In genomic region chr17:8283356-8283755, GRCh38 we compare ENCODE assay signal across 22 cellular contexts. TPM values are rescaled to one million over a fixed set of nuclear protein-coding genes. Genes with fewer than 3 reads are reported as not detected.
DNase-seq lines count a peak whose midpoint lies in the region; ATAC-seq lines count a peak whose summit lies in the region.
"Had no signal": no experiment of that assay in that cellular context is flagged by ENCODE, and none has a peak within 500 bp of the region (broad histone marks: within the 10 kb centered on the region; RNA-seq: fewer than 3 reads in every experiment).

No MANE protein-coding gene starts in this region.

- no peak for DNase-seq in activated naive CD8-positive, alpha-beta T cell treated with anti-CD3 and anti-CD28 coated beads, Interleukin-2, amount 50 U/mL, for 24 hours
- no peak for DNase-seq in activated naive CD8-positive, alpha-beta T cell treated with anti-CD3 and anti-CD28 coated beads for 36 hours
- peak; percentile 78 for DNase-seq in NCI-H82 (lab: John Stamatoyannopoulos, UW)
- DNase-seq in central memory CD8-positive, alpha-beta T cell (ENCODE audit: low spot score in 2 of 2) = no peak
- no peak for DNase-seq in naive thymus-derived CD8-positive, alpha-beta T cell
- DNase-seq in HuH-7 (ENCODE audit: low spot score) = no peak
- no peak for DNase-seq in posterior cingulate gyrus
- DNase-seq: DMS79 treated with DMSO at 0.1 percent for 48 hours; Kasumi-1; MM.1S; NCI-H1092; NCI-H146; NCI-H2081; NCI-H2171 treated with DMSO at 0.1 percent for 48 hours; NCI-H446; NCI-H526 treated with DMSO at 0.1 percent for 48 hours; NK-92 treated with Interleukin-12 subunit alpha and Interleukin-12 subunit beta, amount 100 ng/mL, for 24 hours; Right ventricle myocardium superior had no signal

- peaks cover 14% of the 10 kb centered on the region for H3K4me1 Mint-ChIP-seq in activated naive CD8-positive, alpha-beta T cell treated with anti-CD3 and anti-CD28 coated beads, Interleukin-2, amount 50 U/mL, for 24 hours
- H3K4me1 Mint-ChIP-seq in activated naive CD8-positive, alpha-beta T cell treated with anti-CD3 and anti-CD28 coated beads for 36 hours = peaks cover 6% of the 10 kb centered on the region
- peaks cover 26% of the 10 kb centered on the region for H3K4me1 Mint-ChIP-seq in central memory CD8-positive, alpha-beta T cell
- peaks cover 6 to 28% (median 9%) of the 10 kb centered on the region in 4 donors for H3K4me1 Mint-ChIP-seq in naive thymus-derived CD8-positive, alpha-beta T cell

- H3K27me3 Mint-ChIP-seq in activated naive CD8-positive, alpha-beta T cell treated with anti-CD3 and anti-CD28 coated beads, Interleukin-2, amount 50 U/mL, for 24 hours = no peaks in the 10 kb centered on the region
- H3K27me3 Mint-ChIP-seq in activated naive CD8-positive, alpha-beta T cell treated with anti-CD3 and anti-CD28 coated beads for 36 hours = no peaks in the 10 kb centered on the region
- H3K27me3 Mint-ChIP-seq in central memory CD8-positive, alpha-beta T cell = no peaks in the 10 kb centered on the region
- H3K27me3 Mint-ChIP-seq in naive thymus-derived CD8-positive, alpha-beta T cell = no peaks in the 10 kb centered on the region

- no peaks in the 10 kb centered on the region for H3K9me3 Mint-ChIP-seq in activated naive CD8-positive, alpha-beta T cell treated with anti-CD3 and anti-CD28 coated beads, Interleukin-2, amount 50 U/mL, for 24 hours
- no peaks in the 10 kb centered on the region for H3K9me3 Mint-ChIP-seq in activated naive CD8-positive, alpha-beta T cell treated with anti-CD3 and anti-CD28 coated beads for 36 hours
- H3K9me3 Mint-ChIP-seq in central memory CD8-positive, alpha-beta T cell = no peaks in the 10 kb centered on the region
- no peaks in the 10 kb centered on the region for H3K9me3 Mint-ChIP-seq in naive thymus-derived CD8-positive, alpha-beta T cell

- POLR2A ChIA-PET in naive thymus-derived CD8-positive, alpha-beta T cell (lab: Charles Lee) = interaction anchor here (0.6 to 1.1 kb wide), 5 partner anchors 10 to 229 kb away, joined by 3 to 4 read pairs (median 3); partner anchors contain the start of gene BORCS6

- peak overlapping the region; percentile 27 for H3K27ac Mint-ChIP-seq in activated naive CD8-positive, alpha-beta T cell treated with anti-CD3 and anti-CD28 coated beads, Interleukin-2, amount 50 U/mL, for 24 hours
- no peak overlapping the region for H3K27ac Mint-ChIP-seq in activated naive CD8-positive, alpha-beta T cell treated with anti-CD3 and anti-CD28 coated beads for 36 hours
- peak overlapping the region; percentile 53 for H3K27ac Mint-ChIP-seq in central memory CD8-positive, alpha-beta T cell (ENCODE audit: low read depth)
- peak overlapping the region in 1 of 10 donors; percentile 31 for H3K27ac Mint-ChIP-seq in naive thymus-derived CD8-positive, alpha-beta T cell

- no peak for ATAC-seq in activated naive CD8-positive, alpha-beta T cell treated with anti-CD3 and anti-CD28 coated beads, Interleukin-2, amount 50 U/mL, for 24 hours
- no peak for ATAC-seq in central memory CD8-positive, alpha-beta T cell (replicated peaks; ENCODE audit: extremely low read depth, poor library complexity, severe bottlenecking)
- no peak for ATAC-seq in naive thymus-derived CD8-positive, alpha-beta T cell
- ATAC-seq in HG02938 (IDR thresholded peaks at IDR 0.05; ENCODE audit: unreplicated experiment) = no peak

- no peak overlapping the region for H3K4me3 Mint-ChIP-seq in activated naive CD8-positive, alpha-beta T cell treated with anti-CD3 and anti-CD28 coated beads, Interleukin-2, amount 50 U/mL, for 24 hours
- no peak overlapping the region for H3K4me3 Mint-ChIP-seq in activated naive CD8-positive, alpha-beta T cell treated with anti-CD3 and anti-CD28 coated beads for 36 hours
- H3K4me3 Mint-ChIP-seq in central memory CD8-positive, alpha-beta T cell = no peak overlapping the region
- H3K4me3 Mint-ChIP-seq in naive thymus-derived CD8-positive, alpha-beta T cell = no peak overlapping the region

- no peaks in the 10 kb centered on the region for H3K36me3 Mint-ChIP-seq in activated naive CD8-positive, alpha-beta T cell treated with anti-CD3 and anti-CD28 coated beads, Interleukin-2, amount 50 U/mL, for 24 hours (ENCODE audit: low read depth)
- no peaks in the 10 kb centered on the region for H3K36me3 Mint-ChIP-seq in activated naive CD8-positive, alpha-beta T cell treated with anti-CD3 and anti-CD28 coated beads for 36 hours
- peaks cover 2% of the 10 kb centered on the region for H3K36me3 Mint-ChIP-seq in central memory CD8-positive, alpha-beta T cell (ENCODE audit: insufficient read depth)
- H3K36me3 Mint-ChIP-seq in naive thymus-derived CD8-positive, alpha-beta T cell = no peaks in the 10 kb centered on the region

- intact Hi-C loops in posterior cingulate gyrus (cut with DNase I) = no loop called here

RNA-seq across cellular contexts. Expression of gene RANGRF, which starts 5.1 kb away (rescaled TPM):
- total RNA-seq in activated naive CD8-positive, alpha-beta T cell treated with anti-CD3 and anti-CD28 coated beads for 36 hours = 10 to 100 TPM; 55.1 to 55.3 TPM
- total RNA-seq in naive thymus-derived CD8-positive, alpha-beta T cell = 10 to 100 TPM; 41.7 to 41.9 TPM
- 10 to 100 TPM; 67.2 to 79.6 (median 78.7) TPM for polyA plus RNA-seq in naive thymus-derived CD8-positive, alpha-beta T cell

RNA-seq across cellular contexts. Expression of gene SLC25A35, which starts 11.8 kb away (rescaled TPM):
- 1 to 10 TPM; 1.4 to 2.1 TPM for total RNA-seq in activated naive CD8-positive, alpha-beta T cell treated with anti-CD3 and anti-CD28 coated beads for 36 hours
- total RNA-seq in naive thymus-derived CD8-positive, alpha-beta T cell = 1 to 10 TPM; 6.5 to 6.7 TPM
- 1 to 10 TPM in 1 of 3 donors, under 1 TPM in 2; 0.60 to 3.1 (median 0.79) TPM for polyA plus RNA-seq in naive thymus-derived CD8-positive, alpha-beta T cell

RNA-seq across cellular contexts. Expression of gene ARHGEF15, which starts 26.7 kb away (rescaled TPM):
- not detected for total RNA-seq in activated naive CD8-positive, alpha-beta T cell treated with anti-CD3 and anti-CD28 coated beads for 36 hours
- not detected for total RNA-seq in naive thymus-derived CD8-positive, alpha-beta T cell
- not detected for polyA plus RNA-seq in naive thymus-derived CD8-positive, alpha-beta T cell
- total RNA-seq: A673, HT-29, OCI-LY7 had no signal

RNA-seq across cellular contexts. Expression of gene PFAS, which starts 34.3 kb away (rescaled TPM):
- total RNA-seq in activated naive CD8-positive, alpha-beta T cell treated with anti-CD3 and anti-CD28 coated beads for 36 hours = 100 to 1,000 TPM; 187 to 192 TPM
- total RNA-seq in naive thymus-derived CD8-positive, alpha-beta T cell = 10 to 100 TPM; 41.4 to 44.0 TPM
- 10 to 100 TPM; 10.1 to 20.9 (median 19.8) TPM for polyA plus RNA-seq in naive thymus-derived CD8-positive, alpha-beta T cell

RNA-seq across cellular contexts. Expression of gene CTC1, which starts 35.5 kb away (rescaled TPM):
- 10 to 100 TPM; 45.4 to 45.7 TPM for total RNA-seq in activated naive CD8-positive, alpha-beta T cell treated with anti-CD3 and anti-CD28 coated beads for 36 hours
- total RNA-seq in naive thymus-derived CD8-positive, alpha-beta T cell = 100 to 1,000 TPM; 278 to 288 TPM
- polyA plus RNA-seq in naive thymus-derived CD8-positive, alpha-beta T cell = 10 to 100 TPM; 15.5 to 27.6 (median 21.9) TPM
